ENCODE assay signal across 8 cellular contexts in the genomic region with DNA sequence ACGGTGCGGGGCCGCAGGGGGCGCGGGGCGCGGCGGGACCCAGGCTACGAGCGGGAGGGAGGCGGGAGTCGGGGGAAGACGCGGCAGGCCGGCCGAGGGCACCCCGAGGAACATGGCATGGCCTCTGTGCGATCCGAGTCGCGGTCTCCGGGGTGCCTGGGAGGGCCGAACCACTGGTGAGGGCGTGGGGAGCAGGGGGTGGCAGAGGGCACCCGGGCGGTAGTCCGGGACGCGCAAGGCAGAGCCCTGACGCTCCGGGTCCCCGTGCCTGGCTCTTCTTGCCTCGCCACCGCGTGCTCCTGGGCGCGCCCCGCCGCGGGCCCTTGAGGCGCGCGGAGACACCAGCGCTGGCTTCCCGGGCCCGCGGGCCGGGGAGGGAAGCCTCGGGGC. TPM values are rescaled to one million over a fixed set of nuclear protein-coding genes. Genes with fewer than 3 reads are reported as not detected.
DNase-seq lines count a peak whose midpoint lies in the region; ATAC-seq, FAIRE-seq and TF ChIP-seq lines count a peak whose summit lies in the region.

No MANE protein-coding gene starts in this region.

- peak overlapping the region; percentile 87 for H3K4me3 Mint-ChIP-seq in chondrocyte (ENCODE audit: unreplicated experiment)
- peak overlapping the region; percentile 86 for H3K4me3 Mint-ChIP-seq in mesothelial cell of epicardium

- H3K4me1 Mint-ChIP-seq in chondrocyte (ENCODE audit: low read depth), result peaks cover 42% of the 10 kb centered on the region
- H3K4me1 Mint-ChIP-seq in mesothelial cell of epicardium, result peaks cover 51% of the 10 kb centered on the region

- H3K4me3 ChIP-seq in AG04449 (ENCODE audit: low read depth, low read length), result peak overlapping the region; percentile 70

- CTCF ChIA-PET in AG04449 (lab: Yijun Ruan, JAX), result interaction anchor here (2.7 kb wide), 1 partner anchor 220 kb away, joined by 18 read pairs; no protein-coding TSS in a partner anchor

- H3K36me3 Mint-ChIP-seq in chondrocyte (ENCODE audit: low read depth) (peaks cover 4% of the 10 kb centered on the region), mesothelial cell of epicardium (peaks cover 3% of the 10 kb centered on the region)

- no peak for TF ChIP-seq POLR2A in GM12892 (IDR thresholded peaks at IDR 0.05; ENCODE audit: low read depth, low read length)

- ATAC-seq in HG02678 (IDR thresholded peaks at IDR 0.05; ENCODE audit: unreplicated experiment) (peak; percentile 36), HG02852 (IDR thresholded peaks at IDR 0.05; ENCODE audit: unreplicated experiment) (no peak), GM21786 (IDR thresholded peaks at IDR 0.05; ENCODE audit: unreplicated experiment) (no peak)

- no peak for FAIRE-seq in GM12892 (lab: Jason Lieb, UNC)

- no peak for DNase-seq in AG04449 (ENCODE audit: low read depth, low spot score)
- DNase-seq in chondrocyte (ENCODE audit: low spot score), result no peak
- no peak for DNase-seq in mesothelial cell of epicardium (ENCODE audit: low spot score in 2 of 2, unreplicated experiment in 2 of 2)
- no peak for DNase-seq in GM12892 (ENCODE audit: insufficient read length)
- DNase-seq in SKM-1 (lab: John Stamatoyannopoulos, UW; ENCODE audit: unreplicated experiment), result no peak

- H3K27me3 Mint-ChIP-seq in chondrocyte (ENCODE audit: low read depth), result no peaks in the 10 kb centered on the region
- H3K27me3 Mint-ChIP-seq in mesothelial cell of epicardium (ENCODE audit: low read depth), result no peaks in the 10 kb centered on the region

- H3K27ac Mint-ChIP-seq in chondrocyte (ENCODE audit: unreplicated experiment) (peak overlapping the region; percentile 95), mesothelial cell of epicardium (peak overlapping the region; percentile 98)

- POLR2A ChIA-PET in AG04449 (lab: Yijun Ruan, JAX), result interaction anchor here (1.1 kb wide), 2 partner anchors 9 to 219 kb away, joined by 3 to 8 read pairs; no protein-coding TSS in a partner anchor

- H3K9me3 Mint-ChIP-seq in chondrocyte (ENCODE audit: low read depth) (no peaks in the 10 kb centered on the region), mesothelial cell of epicardium (no peaks in the 10 kb centered on the region)

- TF ChIP-seq CTCF in AG04449 (IDR thresholded peaks at IDR 0.05; ENCODE audit: insufficient read depth, low read length, missing control alignments) (no peak), chondrocyte (IDR thresholded peaks at IDR 0.05) (peak; percentile 15), mesothelial cell of epicardium (IDR thresholded peaks at IDR 0.05; ENCODE audit: unreplicated experiment) (no peak)

RNA-seq across cellular contexts. Expression of a gene that starts 4.2 kb away (rescaled TPM):
- 31.6 to 46.6 TPM (median 32.1 TPM) in 3 replicates for total RNA-seq in chondrocyte
- total RNA-seq in mesothelial cell of epicardium, result 45.0 to 47.0 TPM (median 46.2 TPM) in 3 replicates
- polyA plus RNA-seq in GM12892 (2012; ENCODE audit: missing spikeins), result 0.04 TPM
